ENCODE assay signal across 17 cellular contexts in the genomic region with DNA sequence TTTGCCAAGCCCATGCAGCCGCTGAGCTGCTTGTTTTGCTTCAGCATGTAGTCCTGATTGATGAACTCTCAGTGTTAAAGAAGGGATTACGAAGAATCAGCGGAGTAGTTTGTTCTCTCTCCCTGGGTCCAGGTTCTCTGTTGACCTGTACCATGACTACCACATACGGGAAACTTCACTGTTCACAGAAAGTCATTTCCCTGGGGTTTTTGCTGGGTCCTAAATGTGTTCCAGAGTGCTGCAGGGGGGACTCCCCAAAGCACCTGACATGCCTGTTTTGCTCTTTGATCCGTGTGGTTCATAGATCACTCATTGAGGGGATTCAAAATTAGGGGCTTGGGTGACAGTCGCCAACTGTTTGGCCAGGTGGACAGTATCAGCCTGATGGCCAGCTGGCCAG. TPM values are rescaled to one million over a fixed set of nuclear protein-coding genes. Genes with fewer than 3 reads are reported as not detected.
DNase-seq lines count a peak whose midpoint lies in the region; ATAC-seq, FAIRE-seq and TF ChIP-seq lines count a peak whose summit lies in the region.
"Had no signal": no experiment of that assay in that cellular context is flagged by ENCODE, and none has a peak within 500 bp of the region (broad histone marks: within the 10 kb centered on the region; RNA-seq: fewer than 3 reads in every experiment).

No MANE protein-coding gene starts in this region.

- no peak overlapping the region for H2AFZ ChIP-seq in GM12878 (ENCODE audit: control insufficient read depth, low read depth, low read length)

- no peak overlapping the region for H3K9ac ChIP-seq in GM12878 (ENCODE audit: control insufficient read depth, insufficient read depth, low read length)

- no peaks in the 10 kb centered on the region for H3K9me3 ChIP-seq in CD8-positive, alpha-beta memory T cell (ENCODE audit: low read length)
- no peaks in the 10 kb centered on the region for H3K9me3 ChIP-seq in GM12878 (replicated peaks; ENCODE audit: control insufficient read depth, insufficient read depth, low read length)
- no peaks in the 10 kb centered on the region for H3K9me3 ChIP-seq in psoas muscle
- H3K9me3 ChIP-seq in uterus, result no peaks in the 10 kb centered on the region

- H4K20me1 ChIP-seq in GM12878 (ENCODE audit: control insufficient read depth, insufficient read depth), result peaks cover 10% of the 10 kb centered on the region

- H3K27me3 Mint-ChIP-seq in activated T-cell treated with anti-CD3 and anti-CD28 coated beads, Interleukin-2, amount 50 U/mL, for 72 hours (ENCODE audit: low read depth), result no peaks in the 10 kb centered on the region
- no peaks in the 10 kb centered on the region for H3K27me3 Mint-ChIP-seq in CD8-positive, alpha-beta memory T cell

- CTCF ChIA-PET in CD8-positive, alpha-beta memory T cell (lab: Charles Lee), result interaction anchor here (0.9 to 2.0 kb wide), 2 partner anchors 60 to 116 kb away, joined by 4 to 5 read pairs; no protein-coding TSS in a partner anchor
- CTCF ChIA-PET in GM12878 (lab: Yijun Ruan, JAX), result interaction anchor here (1.4 to 5.7 kb wide), 3 partner anchors 8 to 61 kb away, joined by 3 to 26 read pairs (median 22); no protein-coding TSS in a partner anchor
- CTCF ChIA-PET in HEK293T (lab: Yijun Ruan, JAX), result no interaction called here

- peak overlapping the region; percentile 67 for H3K4me2 ChIP-seq in GM12878 (ENCODE audit: control insufficient read depth, insufficient read depth)

- RAD21 ChIA-PET in GM12878 (lab: Charles Lee; ENCODE audit: unreplicated experiment), result no interaction called here

- FAIRE-seq in GM12878 (lab: Jason Lieb, UNC), result no peak

- no peak for ATAC-seq in activated T-cell treated with anti-CD3 and anti-CD28 coated beads, Interleukin-2, amount 50 U/mL, for 72 hours (replicated peaks in 1 of 2)
- ATAC-seq in GM12878 (peak; percentile 25; the same call in 2 of the 3 replicates), psoas muscle (no peak)

- WGBS in GM12878 (ENCODE audit: insufficient coverage, insufficient replicate concordance, low lambda C conversion rate, missing lambda C conversion rate), result 24% methylated on average over 6 of the region's 6 CpGs
- 65 to 84% (median 72%) methylated on average over 6 of the region's 6 CpGs for WGBS in psoas muscle, 3 donors

- intact Hi-C loops in GM12878 (cut with micrococcal nuclease; ENCODE audit: unreplicated experiment), result loop anchor here (10.0 kb wide), 2 partner anchors 57 to 257 kb away; a partner anchor contains a TSS
- intact Hi-C loops in psoas muscle (cut with DNase I), result no loop called here
- intact Hi-C loops in uterus (cut with DNase I; ENCODE audit: low total_unique reads), result loop anchor here (10.0 kb wide), 1 partner anchor 63 kb away; a partner anchor contains a TSS

- in situ Hi-C loops in GM12878 (cut with MboI), result loop anchor here (5.0 kb wide), 1 partner anchor 115 kb away; no protein-coding TSS in a partner anchor

- no peaks in the 10 kb centered on the region for H3K27me3 ChIP-seq in CD8-positive, alpha-beta memory T cell (ENCODE audit: insufficient read depth, low read length, poor library complexity, severe bottlenecking)
- H3K27me3 ChIP-seq in GM12878 (replicated peaks in 1 of 2; ENCODE audit: control insufficient read depth in 2 of 2, insufficient read depth in 2 of 2, low read length in 1 of 2), result no peaks in the 10 kb centered on the region
- no peaks in the 10 kb centered on the region for H3K27me3 ChIP-seq in psoas muscle (ENCODE audit: insufficient read depth in 3 of 3, low read length in 2 of 3)
- no peaks in the 10 kb centered on the region for H3K27me3 ChIP-seq in uterus

- DNase-seq in activated T-cell treated with anti-CD3 and anti-CD28 coated beads, Interleukin-2, amount 50 U/mL, for 72 hours, result no peak
- DNase-seq in activated T-cell treated with anti-CD3 and anti-CD28 coated beads, Interleukin-2, amount 50 U/mL, for 48 hours, result no peak
- no peak for DNase-seq in CD8-positive, alpha-beta memory T cell
- no peak for DNase-seq in GM12878 (ENCODE audit: low read depth, low spot score)
- no peak for DNase-seq in psoas muscle
- no peak for DNase-seq in foreskin fibroblast
- no peak for DNase-seq in uterus
- DNase-seq in HEK293T (ENCODE audit: extremely low spot score), result no peak
- DNase-seq: H7, MV-4-11, NCI-H1417 treated with DMSO at 0.1 percent for 48 hours, NCI-H1930, NCI-H446, NCI-H69, OCI-M1, SHP77 treated with DMSO at 0.1 percent for 48 hours had no signal

- H3K36me3 Mint-ChIP-seq in activated T-cell treated with anti-CD3 and anti-CD28 coated beads, Interleukin-2, amount 50 U/mL, for 72 hours (ENCODE audit: insufficient read depth in 2 of 2), result peaks cover 12 to 26% of the 10 kb centered on the region in 2 donors
- H3K36me3 Mint-ChIP-seq in CD8-positive, alpha-beta memory T cell, result peaks cover 6 to 92% (median 20%) of the 10 kb centered on the region in 3 donors

- no peak for TF ChIP-seq POLR2A in GM12878 (IDR thresholded peaks at IDR 0.05; ENCODE audit: low read depth, low read length)
- TF ChIP-seq POLR2A in uterus (IDR thresholded peaks at IDR 0.05), result no peak

- BruUV-seq in GM12878 (replicated peaks; lab: Mats Ljungman, UMichigan), result no TSS peak

- POLR2A ChIA-PET in CD8-positive, alpha-beta memory T cell (lab: Charles Lee), result no interaction called here
- POLR2A ChIA-PET in GM12878 (lab: Charles Lee), result no interaction called here
- POLR2A ChIA-PET in HEK293T (lab: Yijun Ruan, JAX), result interaction anchor here (1.3 kb wide), 1 partner anchor 61 kb away, joined by 4 read pairs; no protein-coding TSS in a partner anchor

- H3K27ac ChIP-seq in CD8-positive, alpha-beta memory T cell (ENCODE audit: low read depth, low read length), result no peak overlapping the region
- H3K27ac ChIP-seq in GM12878 (ENCODE audit: control insufficient read depth, insufficient read depth), result no peak overlapping the region
- H3K27ac ChIP-seq in psoas muscle, result peak overlapping the region; percentile 39
- no peak overlapping the region for H3K27ac ChIP-seq in uterus

- H3K4me3 Mint-ChIP-seq in activated T-cell treated with anti-CD3 and anti-CD28 coated beads, Interleukin-2, amount 50 U/mL, for 72 hours, result no peak overlapping the region
- peak overlapping the region in 2 of 7 donors; percentile 24 to 29 for H3K4me3 Mint-ChIP-seq in CD8-positive, alpha-beta memory T cell
- H3K4me3 Mint-ChIP-seq: CD14-positive monocyte had no signal

- H3K79me2 ChIP-seq in GM12878 (ENCODE audit: control insufficient read depth, insufficient read depth, low read length), result peaks cover 19% of the 10 kb centered on the region

- H3K4me3 ChIP-seq in CD8-positive, alpha-beta memory T cell (ENCODE audit: low read length), result no peak overlapping the region
- H3K4me3 ChIP-seq in GM12878, result no peak overlapping the region
- H3K4me3 ChIP-seq in psoas muscle, result peak overlapping the region; percentile 17
- H3K4me3 ChIP-seq in foreskin fibroblast (ENCODE audit: low read depth in 1 of 2, low read length in 2 of 2), result no peak overlapping the region
- no peak overlapping the region for H3K4me3 ChIP-seq in uterus

- no peak for TF ChIP-seq EP300 in GM12878 (IDR thresholded peaks at IDR 0.05; ENCODE audit: borderline replicate concordance in 1 of 2, control insufficient read depth in 1 of 2, low read depth in 2 of 2, low read length in 2 of 2)

- TF ChIP-seq CTCF in GM12878 (IDR thresholded peaks at IDR 0.05 in 2 of 3, conservative IDR thresholded peaks at IDR 0.05 in 1 of 3; ENCODE audit: control insufficient read depth in 2 of 3, extremely low read depth in 1 of 3, insufficient read depth in 1 of 3, low read depth in 3 of 3, low read length in 3 of 3) (no peak), psoas muscle (IDR thresholded peaks at IDR 0.05) (no peak), foreskin fibroblast (IDR thresholded peaks at IDR 0.05; ENCODE audit: low read depth, low read length) (no peak), uterus (IDR thresholded peaks at IDR 0.05) (no peak)

- peaks cover 27% of the 10 kb centered on the region for H3K4me1 Mint-ChIP-seq in activated T-cell treated with anti-CD3 and anti-CD28 coated beads, Interleukin-2, amount 50 U/mL, for 72 hours (ENCODE audit: low read depth)
- H3K4me1 Mint-ChIP-seq in CD8-positive, alpha-beta memory T cell, result peaks cover 32 to 49% (median 35%) of the 10 kb centered on the region in 3 donors

- no peak for TF ChIP-seq RAD21 in GM12878 (IDR thresholded peaks at IDR 0.05; ENCODE audit: insufficient read depth, low read depth, low read length)

- H3K4me1 ChIP-seq in CD8-positive, alpha-beta memory T cell (ENCODE audit: insufficient read depth, low read length), result peaks cover 16% of the 10 kb centered on the region
- H3K4me1 ChIP-seq in GM12878 (ENCODE audit: control insufficient read depth, insufficient read depth, low read length), result no peaks in the 10 kb centered on the region; the same call in 1 of the 2 replicates
- H3K4me1 ChIP-seq in psoas muscle, result peaks cover 51% of the 10 kb centered on the region
- peaks cover 5 to 11% of the 10 kb centered on the region in 2 donors for H3K4me1 ChIP-seq in uterus

- SMC1A ChIA-PET in GM12878 (lab: Charles Lee; ENCODE audit: uncharacterized antibody, unreplicated experiment), result interaction anchor here (1.2 to 1.8 kb wide), 4 partner anchors 9 to 116 kb away, joined by 3 to 4 read pairs (median 4); no protein-coding TSS in a partner anchor

- H3K9me3 Mint-ChIP-seq in activated T-cell treated with anti-CD3 and anti-CD28 coated beads, Interleukin-2, amount 50 U/mL, for 72 hours, result no peaks in the 10 kb centered on the region
- no peaks in the 10 kb centered on the region for H3K9me3 Mint-ChIP-seq in CD8-positive, alpha-beta memory T cell
- H3K9me3 Mint-ChIP-seq: CD14-positive monocyte had no signal

- H3K27ac Mint-ChIP-seq in activated T-cell treated with anti-CD3 and anti-CD28 coated beads, Interleukin-2, amount 50 U/mL, for 72 hours, result peak overlapping the region; percentile 10
- H3K27ac Mint-ChIP-seq in CD8-positive, alpha-beta memory T cell, result peak overlapping the region in 5 of 8 donors; percentile 19 to 71 (median 62)

- peaks cover 71% of the 10 kb centered on the region for H3K36me3 ChIP-seq in CD8-positive, alpha-beta memory T cell (ENCODE audit: insufficient read depth, low read length)
- H3K36me3 ChIP-seq in GM12878 (ENCODE audit: control insufficient read depth in 2 of 2, insufficient read depth in 2 of 2, low read length in 1 of 2), result peaks cover 22 to 32% of the 10 kb centered on the region in 2 experiments
- peaks cover 13 to 87% of the 10 kb centered on the region in 2 donors for H3K36me3 ChIP-seq in psoas muscle (ENCODE audit: insufficient read depth in 1 of 2, low read depth in 1 of 2)
- no peaks in the 10 kb centered on the region for H3K36me3 ChIP-seq in uterus

RNA-seq across cellular contexts. Expression of a gene that starts 5.5 kb away (rescaled TPM):
- 10 to 100 TPM; 37.2 to 45.3 TPM for total RNA-seq in activated T-cell treated with anti-CD3 and anti-CD28 coated beads, Interleukin-2, amount 50 U/mL, for 72 hours
- total RNA-seq in CD8-positive, alpha-beta memory T cell, result 10 to 100 TPM; 35.8 to 36.4 TPM
- 1.1 TPM for polyA plus RNA-seq in CD8-positive, alpha-beta memory T cell
- 29.3 TPM in 2 replicates for total RNA-seq in GM12878 (2013; cell fraction: nucleolus; rRNA removed)
- total RNA-seq in GM12878 (2014; rRNA removed) (18.0 and 18.9 TPM in 2 replicates), GM12878 (2014; rRNA removed; fragmentation: Illumina TruSeq; extraction: Trizol) (13.3 and 16.2 TPM in 2 replicates), GM12878 (2021) (34.3 and 34.9 TPM in 2 replicates), psoas muscle (10 to 100 TPM; 52.4 to 67.0 (median 60.8) TPM), uterus (10 to 100 TPM in 3 of 4 donors, 1 to 10 TPM in 1; 3.1 to 56.8 (median 45.9) TPM)
- polyA plus RNA-seq in GM12878 (2011; ENCODE audit: low read depth), result 10.6 TPM
- polyA plus RNA-seq in GM12878 (2011; rRNA removed) (25.5 and 33.2 TPM in 2 replicates), GM12878 (2014; fragmentation: Illumina TruSeq; extraction: Trizol) (8.9 and 15.1 TPM in 2 replicates), GM12878 (2014; fragmentation: Nextera tagmentation; extraction: Ambion mirVana) (1 to 10 TPM in 1 of 2 experiments, under 1 TPM in 1; 0.56 to 1.8 TPM), GM12878 (2014; rRNA removed) (29.6 and 30.3 TPM in 2 replicates), GM12878 (2016; fragmentation: Nextera tagmentation; extraction: Ambion mirVana) (1 to 10 TPM in 1 of 2 experiments, under 1 TPM in 1; 0.79 to 1.4 TPM), psoas muscle (10 to 100 TPM; 26.4 to 54.2 (median 39.6) TPM)
- 30.6 and 42.4 TPM in 2 replicates for polyA plus RNA-seq in GM12878 (2011; cell fraction: cytosol; rRNA removed)
- polyA plus RNA-seq in GM12878 (2011; cell fraction: nucleus; rRNA removed), result 49.4 and 55.9 TPM in 2 replicates
- 26.7 and 32.9 TPM in 2 replicates for polyA plus RNA-seq in GM12878 (2012)
- polyA minus RNA-seq in GM12878 (2011; rRNA and poly(A)+ RNA removed), result 25.7 and 36.1 TPM in 2 replicates
- polyA minus RNA-seq in GM12878 (2011; cell fraction: cytosol; rRNA and poly(A)+ RNA removed), result 15.6 and 16.8 TPM in 2 replicates
- 12.8 and 25.0 TPM in 2 replicates for polyA minus RNA-seq in GM12878 (2011; cell fraction: nucleus; rRNA and poly(A)+ RNA removed)

RNA-seq across cellular contexts. Expression of a gene that starts 15.4 kb away (rescaled TPM):
- 100 to 1,000 TPM; 220 to 234 TPM for total RNA-seq in activated T-cell treated with anti-CD3 and anti-CD28 coated beads, Interleukin-2, amount 50 U/mL, for 72 hours
- 100 to 1,000 TPM; 447 to 464 TPM for total RNA-seq in CD8-positive, alpha-beta memory T cell
- polyA plus RNA-seq in CD8-positive, alpha-beta memory T cell, result 459 TPM
- total RNA-seq in GM12878 (2013; cell fraction: nucleolus; rRNA removed), result 59.7 and 68.2 TPM in 2 replicates
- total RNA-seq in GM12878 (2014; rRNA removed), result 323 and 324 TPM in 2 replicates
- total RNA-seq in GM12878 (2014; rRNA removed; fragmentation: Illumina TruSeq; extraction: Trizol), result 210 and 216 TPM in 2 replicates
- total RNA-seq in GM12878 (2021), result 348 and 359 TPM in 2 replicates
- polyA plus RNA-seq in GM12878 (2011; ENCODE audit: low read depth), result 125 TPM
- 273 and 397 TPM in 2 replicates for polyA plus RNA-seq in GM12878 (2011; rRNA removed)
- polyA plus RNA-seq in GM12878 (2011; cell fraction: cytosol; rRNA removed), result 444 and 554 TPM in 2 replicates
- 378 and 385 TPM in 2 replicates for polyA plus RNA-seq in GM12878 (2011; cell fraction: nucleus; rRNA removed)
- 199 and 211 TPM in 2 replicates for polyA plus RNA-seq in GM12878 (2012)
- polyA plus RNA-seq in GM12878 (2014; fragmentation: Illumina TruSeq; extraction: Trizol), result 131 and 219 TPM in 2 replicates
- 100 to 1,000 TPM; 333 to 546 TPM for polyA plus RNA-seq in GM12878 (2014; fragmentation: Nextera tagmentation; extraction: Ambion mirVana)
- 369 and 389 TPM in 2 replicates for polyA plus RNA-seq in GM12878 (2014; rRNA removed)
- 100 to 1,000 TPM; 824 to 857 TPM for polyA plus RNA-seq in GM12878 (2016; fragmentation: Nextera tagmentation; extraction: Ambion mirVana)
- 170 and 184 TPM in 2 replicates for polyA minus RNA-seq in GM12878 (2011; rRNA and poly(A)+ RNA removed)
- polyA minus RNA-seq in GM12878 (2011; cell fraction: cytosol; rRNA and poly(A)+ RNA removed), result 58.0 and 86.2 TPM in 2 replicates
- 32.9 and 52.9 TPM in 2 replicates for polyA minus RNA-seq in GM12878 (2011; cell fraction: nucleus; rRNA and poly(A)+ RNA removed)
- 100 to 1,000 TPM; 307 to 499 (median 459) TPM for total RNA-seq in psoas muscle
- 1,000 to 10,000 TPM in 1 of 3 donors, 100 to 1,000 TPM in 2; 652 to 1,146 (median 986) TPM for polyA plus RNA-seq in psoas muscle
- 100 to 1,000 TPM; 145 to 214 (median 162) TPM for total RNA-seq in uterus

RNA-seq across cellular contexts. Expression of a gene that starts 15.8 kb away (rescaled TPM):
- total RNA-seq in activated T-cell treated with anti-CD3 and anti-CD28 coated beads, Interleukin-2, amount 50 U/mL, for 72 hours, result 10 to 100 TPM; 16.1 to 19.8 TPM
- 10 to 100 TPM; 16.9 to 18.5 TPM for total RNA-seq in CD8-positive, alpha-beta memory T cell
- 0.86 TPM for polyA plus RNA-seq in CD8-positive, alpha-beta memory T cell
- total RNA-seq in GM12878 (2013; cell fraction: nucleolus; rRNA removed), result 55.6 and 59.3 TPM in 2 replicates
- total RNA-seq in GM12878 (2014; rRNA removed) (8.1 and 12.4 TPM in 2 replicates), GM12878 (2014; rRNA removed; fragmentation: Illumina TruSeq; extraction: Trizol) (6.1 and 6.6 TPM in 2 replicates), GM12878 (2021) (10.4 and 11.1 TPM in 2 replicates), psoas muscle (10 to 100 TPM; 10.2 to 18.0 (median 13.2) TPM), uterus (10 to 100 TPM in 2 of 4 donors, 1 to 10 TPM in 1, under 1 TPM in 1; 0.51 to 21.7 (median 12.8) TPM)
- polyA plus RNA-seq in GM12878 (2011; ENCODE audit: low read depth), result 2.8 TPM
- polyA plus RNA-seq in GM12878 (2011; rRNA removed) (11.7 and 12.1 TPM in 2 replicates), GM12878 (2014; fragmentation: Illumina TruSeq; extraction: Trizol) (7.0 and 8.2 TPM in 2 replicates), GM12878 (2014; fragmentation: Nextera tagmentation; extraction: Ambion mirVana) (1 to 10 TPM; 1.8 to 2.2 TPM), GM12878 (2014; rRNA removed) (20.0 and 21.8 TPM in 2 replicates), GM12878 (2016; fragmentation: Nextera tagmentation; extraction: Ambion mirVana) (1 to 10 TPM; 2.4 to 2.8 TPM), psoas muscle (10 to 100 TPM; 10.1 to 12.7 (median 10.3) TPM)
- 8.8 and 17.7 TPM in 2 replicates for polyA plus RNA-seq in GM12878 (2011; cell fraction: cytosol; rRNA removed)
- polyA plus RNA-seq in GM12878 (2011; cell fraction: nucleus; rRNA removed), result 46.7 and 57.7 TPM in 2 replicates
- 6.1 and 8.3 TPM in 2 replicates for polyA plus RNA-seq in GM12878 (2012)
- polyA minus RNA-seq in GM12878 (2011; rRNA and poly(A)+ RNA removed), result 9.8 and 20.6 TPM in 2 replicates
- polyA minus RNA-seq in GM12878 (2011; cell fraction: cytosol; rRNA and poly(A)+ RNA removed), result 6.7 and 7.0 TPM in 2 replicates
- 13.2 and 25.6 TPM in 2 replicates for polyA minus RNA-seq in GM12878 (2011; cell fraction: nucleus; rRNA and poly(A)+ RNA removed)

RNA-seq across cellular contexts. Expression of a gene that starts 55.0 kb away (rescaled TPM):
- 10 to 100 TPM; 28.3 to 48.2 TPM for total RNA-seq in activated T-cell treated with anti-CD3 and anti-CD28 coated beads, Interleukin-2, amount 50 U/mL, for 72 hours
- 10 to 100 TPM; 44.6 to 45.9 TPM for total RNA-seq in CD8-positive, alpha-beta memory T cell
- polyA plus RNA-seq in CD8-positive, alpha-beta memory T cell, result 19.0 TPM
- 48.5 and 51.0 TPM in 2 replicates for total RNA-seq in GM12878 (2013; cell fraction: nucleolus; rRNA removed)
- total RNA-seq in GM12878 (2014; rRNA removed) (40.9 and 44.1 TPM in 2 replicates), GM12878 (2014; rRNA removed; fragmentation: Illumina TruSeq; extraction: Trizol) (19.3 and 28.5 TPM in 2 replicates), GM12878 (2021) (40.4 and 52.4 TPM in 2 replicates), psoas muscle (10 to 100 TPM; 29.5 to 56.5 (median 39.6) TPM), uterus (10 to 100 TPM in 3 of 4 donors, under 1 TPM in 1; 0.59 to 38.5 (median 22.7) TPM)
- 12.8 TPM for polyA plus RNA-seq in GM12878 (2011; ENCODE audit: low read depth)
- polyA plus RNA-seq in GM12878 (2011; rRNA removed) (22.2 and 32.9 TPM in 2 replicates), GM12878 (2014; fragmentation: Illumina TruSeq; extraction: Trizol) (10.4 and 31.4 TPM in 2 replicates), GM12878 (2014; fragmentation: Nextera tagmentation; extraction: Ambion mirVana) (1 to 10 TPM; 6.2 to 7.3 TPM), GM12878 (2014; rRNA removed) (44.5 and 45.2 TPM in 2 replicates), GM12878 (2016; fragmentation: Nextera tagmentation; extraction: Ambion mirVana) (10 to 100 TPM; 35.8 to 38.6 TPM), psoas muscle (10 to 100 TPM; 25.0 to 56.2 (median 46.7) TPM)
- polyA plus RNA-seq in GM12878 (2011; cell fraction: cytosol; rRNA removed), result 44.6 and 54.2 TPM in 2 replicates
- polyA plus RNA-seq in GM12878 (2011; cell fraction: nucleus; rRNA removed), result 23.9 and 38.8 TPM in 2 replicates
- 18.6 and 25.9 TPM in 2 replicates for polyA plus RNA-seq in GM12878 (2012)
- polyA minus RNA-seq in GM12878 (2011; rRNA and poly(A)+ RNA removed), result 15.4 and 31.5 TPM in 2 replicates
- 6.9 and 9.5 TPM in 2 replicates for polyA minus RNA-seq in GM12878 (2011; cell fraction: cytosol; rRNA and poly(A)+ RNA removed)
- 8.2 and 26.7 TPM in 2 replicates for polyA minus RNA-seq in GM12878 (2011; cell fraction: nucleus; rRNA and poly(A)+ RNA removed)

Comparison
In these comparisons a context has a peak if more than half of its experiments do, and no peak if none do; other contexts are left out.
1. intact Hi-C loops: an anchor here in GM12878 (10.0 kb wide) and uterus (10.0 kb wide); none called in psoas muscle.